ENCODE assay signal across 10 cellular contexts in the genomic region with DNA sequence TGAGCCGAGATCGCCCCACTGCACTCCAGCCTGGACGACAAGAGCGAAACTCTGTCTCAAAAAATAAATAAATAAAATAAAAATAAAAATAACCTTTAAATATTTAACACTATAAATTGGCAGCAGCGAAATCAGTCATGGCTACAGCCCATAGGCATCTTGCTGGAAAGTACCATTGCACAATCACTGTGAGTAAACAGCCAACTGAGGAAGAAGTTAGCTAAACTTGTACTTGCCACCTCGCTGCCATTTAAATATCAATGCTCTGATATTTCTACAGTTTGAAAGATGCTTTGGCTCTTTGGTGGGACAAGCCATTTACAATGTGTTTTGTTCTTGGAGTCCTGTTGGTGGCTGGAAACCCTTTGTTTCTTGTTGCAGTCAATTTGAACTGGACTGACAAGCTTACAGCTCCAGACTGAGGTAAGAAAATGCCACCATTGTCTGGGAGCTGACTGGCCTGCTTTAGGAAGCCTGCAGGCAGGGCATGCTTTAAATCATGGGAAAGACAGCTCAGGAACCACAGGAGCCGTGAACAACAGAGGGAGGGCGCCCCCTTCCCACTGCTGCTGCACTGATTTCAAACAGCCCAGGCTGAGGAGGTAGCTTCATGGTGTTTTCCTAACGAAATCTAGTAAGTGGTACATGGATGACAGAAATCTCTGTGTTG.
DNase-seq lines count a peak whose midpoint lies in the region; ATAC-seq, FAIRE-seq and TF ChIP-seq lines count a peak whose summit lies in the region.
"Had no signal": no experiment of that assay in that cellular context is flagged by ENCODE, and none has a peak within 500 bp of the region (broad histone marks: within the 10 kb centered on the region; RNA-seq: fewer than 3 reads in every experiment).

No MANE protein-coding gene starts in this region.

- H3K9me2 ChIP-seq in DOHH2 (replicated peaks; ENCODE audit: control insufficient read depth, low read length) (no peaks in the 10 kb centered on the region), Loucy (replicated peaks; ENCODE audit: low read depth, low read length) (no peaks in the 10 kb centered on the region)

- H3K9me3 ChIP-seq in DOHH2 (ENCODE audit: control insufficient read depth, insufficient read depth, low read length), result no peaks in the 10 kb centered on the region
- no peaks in the 10 kb centered on the region for H3K9me3 ChIP-seq in Loucy (ENCODE audit: insufficient read depth, low read depth, low read length)
- H3K9me3 ChIP-seq in mesenchymal stem cell (ENCODE audit: control insufficient read depth, low read length), result no peaks in the 10 kb centered on the region

- H3K27ac ChIP-seq in DOHH2 (ENCODE audit: low read depth, low read length), result no peak overlapping the region
- H3K27ac ChIP-seq in mesenchymal stem cell (ENCODE audit: low read length, poor library complexity, severe bottlenecking), result no peak overlapping the region

- no peak overlapping the region for H4K91ac ChIP-seq in mesenchymal stem cell (ENCODE audit: low read length)

- H3F3A ChIP-seq in DOHH2 (ENCODE audit: control insufficient read depth, insufficient read depth) (no peaks in the 10 kb centered on the region), Loucy (ENCODE audit: low read depth) (no peaks in the 10 kb centered on the region)

- H2AFZ ChIP-seq in Loucy (ENCODE audit: low read length) (no peak overlapping the region), mesenchymal stem cell (ENCODE audit: low read depth, low read length) (no peak overlapping the region)

- H2AK5ac ChIP-seq in mesenchymal stem cell (ENCODE audit: low read length, severe bottlenecking), result no peak overlapping the region

- H3K18ac ChIP-seq in mesenchymal stem cell (ENCODE audit: low read depth in 1 of 2, low read length in 2 of 2), result no peak overlapping the region

- H3K4ac ChIP-seq in mesenchymal stem cell (ENCODE audit: low read depth in 1 of 2, low read length in 2 of 2), result peak overlapping the region in 1 of 2 experiments; percentile 13

- no peak overlapping the region for H3K4me3 ChIP-seq in DOHH2 (ENCODE audit: low read length)
- no peak overlapping the region for H3K4me3 ChIP-seq in Loucy (ENCODE audit: low read length, poor library complexity, severe bottlenecking)
- H3K4me3 ChIP-seq in mesenchymal stem cell (ENCODE audit: insufficient read depth in 1 of 2, low read depth in 1 of 2, low read length in 2 of 2), result no peak overlapping the region

- TF ChIP-seq CTCF in DOHH2 (IDR thresholded peaks at IDR 0.05; ENCODE audit: low read depth, low read length, poor library complexity, severe bottlenecking), result peak; percentile 24
- peak; percentile 54 for TF ChIP-seq CTCF in Loucy (conservative IDR thresholded peaks at IDR 0.05; ENCODE audit: low read length)

- H2BK15ac ChIP-seq in mesenchymal stem cell (ENCODE audit: low read depth, poor library complexity, severe bottlenecking), result no peak overlapping the region

- no peak overlapping the region for H3K9ac ChIP-seq in Loucy (ENCODE audit: low read depth, low read length, poor library complexity, severe bottlenecking)
- H3K9ac ChIP-seq in mesenchymal stem cell (ENCODE audit: low read length), result no peak overlapping the region

- H3K79me2 ChIP-seq in DOHH2 (ENCODE audit: control insufficient read depth, low read length) (no peaks in the 10 kb centered on the region), Loucy (ENCODE audit: insufficient read depth, low read length) (no peaks in the 10 kb centered on the region)

- no peak overlapping the region for H3K14ac ChIP-seq in mesenchymal stem cell (ENCODE audit: low read length in 2 of 2)

- H2BK5ac ChIP-seq in mesenchymal stem cell (ENCODE audit: low read depth, low read length, poor library complexity, severe bottlenecking), result no peak overlapping the region

- DNase-seq in cerebellar cortex (ENCODE audit: low spot score), result peak; percentile 71
- peak; percentile 35 for DNase-seq in mesenchymal stem cell
- DNase-seq in Ammon's horn (ENCODE audit: low spot score), result no peak
- DNase-seq in stimulated activated CD4-positive, alpha-beta T cell treated with anti-CD3 and anti-CD28 coated beads, Interleukin-4, amount 100 ng/mL, for 1 hour, result no peak
- DNase-seq in GM19239 (ENCODE audit: insufficient read length, low spot score), result no peak
- DNase-seq: activated T-cell treated with anti-CD3 and anti-CD28 coated beads for 4 hours, NCI-H2107 had no signal

- no peak overlapping the region for H4K8ac ChIP-seq in mesenchymal stem cell (ENCODE audit: low read length)

- peaks cover 7% of the 10 kb centered on the region for H3K79me1 ChIP-seq in mesenchymal stem cell (replicated peaks; ENCODE audit: low read length, poor library complexity, severe bottlenecking)

- FAIRE-seq in GM19239 (lab: Jason Lieb, UNC), result no peak

- no peak overlapping the region for H2BK120ac ChIP-seq in mesenchymal stem cell (ENCODE audit: low read depth, low read length)

- ATAC-seq in HG02852 (IDR thresholded peaks at IDR 0.05; ENCODE audit: unreplicated experiment), result no peak

- no peak overlapping the region for H2BK12ac ChIP-seq in mesenchymal stem cell (ENCODE audit: low read length in 2 of 2)

- H3K4me1 ChIP-seq in DOHH2 (ENCODE audit: control insufficient read depth, low read length) (no peaks in the 10 kb centered on the region), Loucy (ENCODE audit: insufficient read depth, low read length, poor library complexity, severe bottlenecking) (peaks cover 13% of the 10 kb centered on the region), mesenchymal stem cell (ENCODE audit: control insufficient read depth, insufficient read depth, low read depth, low read length) (no peaks in the 10 kb centered on the region)

- H3K36me3 ChIP-seq in DOHH2 (ENCODE audit: control insufficient read depth, low read length), result no peaks in the 10 kb centered on the region
- H3K36me3 ChIP-seq in Loucy (ENCODE audit: insufficient read depth, low read length), result no peaks in the 10 kb centered on the region
- H3K36me3 ChIP-seq in mesenchymal stem cell (ENCODE audit: control insufficient read depth in 1 of 2, insufficient read depth in 2 of 2, low read depth in 1 of 2, low read length in 2 of 2), result peaks cover 18 to 38% of the 10 kb centered on the region in 2 experiments

- H3K23ac ChIP-seq in mesenchymal stem cell (ENCODE audit: low read length in 2 of 2), result no peak overlapping the region

- H3K4me2 ChIP-seq in DOHH2 (ENCODE audit: low read length) (no peak overlapping the region), Loucy (ENCODE audit: low read depth, low read length, poor library complexity, severe bottlenecking) (no peak overlapping the region), mesenchymal stem cell (ENCODE audit: low read length, poor library complexity, severe bottlenecking) (no peak overlapping the region)

- 54% methylated on average over 4 of the region's 9 CpGs for WGBS in mesenchymal stem cell

- H4K20me1 ChIP-seq in DOHH2 (ENCODE audit: control insufficient read depth, insufficient read depth, low read depth, low read length) (no peaks in the 10 kb centered on the region), Loucy (ENCODE audit: insufficient read depth, low read length, poor library complexity, severe bottlenecking) (no peaks in the 10 kb centered on the region)

- H3K27me3 ChIP-seq in DOHH2 (ENCODE audit: control insufficient read depth, low read length) (no peaks in the 10 kb centered on the region), Loucy (ENCODE audit: insufficient read depth, low read length, poor library complexity, severe bottlenecking) (no peaks in the 10 kb centered on the region), mesenchymal stem cell (ENCODE audit: control insufficient read depth in 1 of 2, insufficient read depth in 1 of 2, low read length in 2 of 2) (no peaks in the 10 kb centered on the region)

Comparison
In these comparisons a context has a peak if more than half of its experiments do, and no peak if none do; other contexts are left out.
1. DNase-seq: peak in cerebellar cortex (single experiment) and mesenchymal stem cell (single experiment); none in Ammon's horn (single experiment), stimulated activated CD4-positive, alpha-beta T cell treated with anti-CD3 and anti-CD28 coated beads, Interleukin-4, amount 100 ng/mL, for 1 hour (single experiment) and GM19239 (single experiment).